Comparison of ENCODE assay signal across 9 cellular contexts in the genomic region with DNA sequence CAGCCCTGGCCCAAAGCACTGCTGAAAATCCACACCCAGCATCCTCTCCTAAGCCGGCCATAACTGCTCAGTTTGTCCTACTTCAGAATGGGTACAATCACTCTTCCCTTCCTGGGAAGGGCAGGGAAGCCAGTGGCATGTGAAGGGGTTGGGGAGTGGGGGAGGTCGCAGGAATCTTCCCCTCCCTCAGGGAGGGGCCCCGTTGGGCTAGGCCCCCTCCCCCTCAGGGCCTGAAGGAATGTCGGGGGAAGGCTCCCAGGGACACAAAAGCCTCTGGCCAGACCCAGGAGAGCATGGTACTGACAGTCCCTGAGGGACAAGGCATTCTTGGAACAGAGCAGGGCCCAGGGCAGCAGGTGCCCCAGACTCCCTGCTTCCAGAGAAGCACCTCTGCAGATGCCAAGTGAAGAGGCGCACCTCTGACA. TPM values are rescaled to one million over a fixed set of nuclear protein-coding genes. Genes with fewer than 3 reads are reported as not detected.
DNase-seq lines count a peak whose midpoint lies in the region; ATAC-seq, FAIRE-seq and TF ChIP-seq lines count a peak whose summit lies in the region.
"Had no signal": no experiment of that assay in that cellular context is flagged by ENCODE, and none has a peak within 500 bp of the region (broad histone marks: within the 10 kb centered on the region; RNA-seq: fewer than 3 reads in every experiment).

No MANE protein-coding gene starts in this region.

- H3K36me3 ChIP-seq in gastrocnemius medialis = peaks cover 0 to 40% of the 10 kb centered on the region in 2 donors

- H3K4me3 ChIP-seq in gastrocnemius medialis = peak overlapping the region; percentile 86 to 95 (median 94)

- POLR2A ChIA-PET in GM10248 (lab: Yijun Ruan, JAX) = interaction anchor here (0.6 to 2.0 kb wide), 2 partner anchors 8 to 75 kb away, joined by 6 to 13 read pairs; partner anchors contain the start of gene CDC20

- no peak for FAIRE-seq in GM12892 (lab: Jason Lieb, UNC)

- TF ChIP-seq CTCF in foreskin keratinocyte (conservative IDR thresholded peaks at IDR 0.05) (no peak), gastrocnemius medialis (IDR thresholded peaks at IDR 0.05 in 4 of 5, conservative IDR thresholded peaks at IDR 0.05 in 1 of 5) (no peak), GM10248 (IDR thresholded peaks at IDR 0.05; ENCODE audit: control extremely low read depth, extremely low read depth, low read depth, missing control alignments) (no peak)

- peaks cover 12% of the 10 kb centered on the region for H3K4me1 ChIP-seq in foreskin keratinocyte
- peaks cover 17 to 24% of the 10 kb centered on the region in 2 donors for H3K4me1 ChIP-seq in gastrocnemius medialis

- DNase-seq in GM12892 (ENCODE audit: insufficient read length) (no peak), T-helper 17 cell (no peak), foreskin keratinocyte (peak in 1 of 2 donors; percentile 59), gastrocnemius medialis (no peak), SKM-1 (lab: John Stamatoyannopoulos, UW; ENCODE audit: unreplicated experiment) (no peak), GM10248 (ENCODE audit: extremely low spot score) (no peak)

- CTCF ChIA-PET in GM10248 (lab: Yijun Ruan, JAX) = interaction anchor here (2.7 kb wide), 1 partner anchor 9 kb away, joined by 11 read pairs; the partner anchor contains the start of gene CDC20

- intact Hi-C loops in gastrocnemius medialis (cut with DNase I; ENCODE audit: low total_unique reads) = loop anchor here (5.0 kb wide), 2 partner anchors 86 to 194 kb away; partner anchors contain the start of genes CFAP57, EBNA1BP2 and HYI

- H3K27me3 ChIP-seq in foreskin keratinocyte (no peaks in the 10 kb centered on the region), gastrocnemius medialis (no peaks in the 10 kb centered on the region)

- peaks cover 41% of the 10 kb centered on the region for H3K4me1 Mint-ChIP-seq in T-helper 17 cell

- ATAC-seq in T-helper 17 cell (no peak), foreskin keratinocyte (peak; percentile 5), gastrocnemius medialis (no peak), HG03378 (IDR thresholded peaks at IDR 0.05; ENCODE audit: unreplicated experiment) (no peak), HG02870 (IDR thresholded peaks at IDR 0.05; ENCODE audit: unreplicated experiment) (no peak)

- H3K4me3 Mint-ChIP-seq in T-helper 17 cell = peak overlapping the region; percentile 98

- in situ Hi-C loops in gastrocnemius medialis (cut with MboI; ENCODE audit: low sequenced_read_pairs in 4 of 4) = no loop called here

- no peaks in the 10 kb centered on the region for H3K27me3 Mint-ChIP-seq in T-helper 17 cell

- H3K27ac ChIP-seq in foreskin keratinocyte (no peak overlapping the region), gastrocnemius medialis (peak overlapping the region; percentile 89 to 97 (median 94))

- peak overlapping the region; percentile 90 for H3K27ac Mint-ChIP-seq in T-helper 17 cell

- TF ChIP-seq POLR2A in GM12892 (IDR thresholded peaks at IDR 0.05; ENCODE audit: low read depth, low read length) = 0 out of 2 replicates have a peak, but pooled peaks have one; percentile 15
- TF ChIP-seq POLR2A in gastrocnemius medialis (IDR thresholded peaks at IDR 0.05) = no peak

- H3K9me3 ChIP-seq in T-helper 17 cell (ENCODE audit: control insufficient read depth, low read length, poor library complexity, severe bottlenecking) (no peaks in the 10 kb centered on the region), gastrocnemius medialis (no peaks in the 10 kb centered on the region)

- H3K36me3 Mint-ChIP-seq in T-helper 17 cell (ENCODE audit: low read depth) = peaks cover 10% of the 10 kb centered on the region

RNA-seq across cellular contexts. Expression of gene ELOVL1, which starts 1.2 kb away (rescaled TPM):
- polyA plus RNA-seq in GM12892 (2012; ENCODE audit: missing spikeins) = 43.9 TPM
- 10 to 100 TPM; 32.3 to 36.9 TPM for total RNA-seq in T-helper 17 cell
- total RNA-seq in foreskin keratinocyte = 137 and 140 TPM in 2 replicates
- polyA plus RNA-seq in foreskin keratinocyte = 190 and 207 TPM in 2 replicates
- total RNA-seq in gastrocnemius medialis = 10 to 100 TPM; 19.6 to 26.7 (median 21.4) TPM

RNA-seq across cellular contexts. Expression of gene CDC20, which starts 7.8 kb away (rescaled TPM):
- polyA plus RNA-seq in GM12892 (2012; ENCODE audit: missing spikeins) = 42.4 TPM
- total RNA-seq in T-helper 17 cell (under 1 TPM; 0.65 to 0.97 TPM), foreskin keratinocyte (192 and 269 TPM in 2 replicates), gastrocnemius medialis (1 to 10 TPM in 1 of 4 donors, under 1 TPM in 3; 0.46 to 2.4 (median 0.76) TPM)
- 230 and 312 TPM in 2 replicates for polyA plus RNA-seq in foreskin keratinocyte

RNA-seq across cellular contexts. Expression of gene MED8, which starts 23.0 kb away (rescaled TPM):
- polyA plus RNA-seq in GM12892 (2012; ENCODE audit: missing spikeins) = 26.0 TPM
- 10 to 100 TPM; 13.7 to 16.4 TPM for total RNA-seq in T-helper 17 cell
- 36.7 and 47.2 TPM in 2 replicates for total RNA-seq in foreskin keratinocyte
- polyA plus RNA-seq in foreskin keratinocyte = 40.0 and 52.2 TPM in 2 replicates
- 10 to 100 TPM; 14.9 to 30.8 (median 23.8) TPM for total RNA-seq in gastrocnemius medialis

RNA-seq across cellular contexts. Expression of gene SZT2, which starts 23.1 kb away (rescaled TPM):
- 16.1 TPM for polyA plus RNA-seq in GM12892 (2012; ENCODE audit: missing spikeins)
- 10 to 100 TPM; 87.0 to 92.1 TPM for total RNA-seq in T-helper 17 cell
- 14.2 and 16.9 TPM in 2 replicates for total RNA-seq in foreskin keratinocyte
- polyA plus RNA-seq in foreskin keratinocyte = 5.0 and 6.2 TPM in 2 replicates
- total RNA-seq in gastrocnemius medialis = 10 to 100 TPM; 15.9 to 20.9 (median 17.9) TPM

RNA-seq across cellular contexts. Expression of gene MPL, which starts 29.0 kb away (rescaled TPM):
- polyA plus RNA-seq in GM12892 (2012; ENCODE audit: missing spikeins) = not detected
- total RNA-seq in T-helper 17 cell (10 to 100 TPM in 1 of 2 donors, under 1 TPM in 1; 0.94 to 16.6 TPM), foreskin keratinocyte (not detected in 2 replicates), gastrocnemius medialis (not detected)
- polyA plus RNA-seq in foreskin keratinocyte = not detected in 2 replicates
- total RNA-seq: M059J had no signal

Comparison
In these comparisons a context has a peak if more than half of its experiments do, and no peak if none do; other contexts are left out.
1. RNA of gene CDC20, which starts 7.8 kb away (total RNA-seq): 192 to 269 TPM in foreskin keratinocyte; 0.65 to 0.97 TPM in T-helper 17 cell and 0.46 to 2.4 TPM in gastrocnemius medialis; every median in the first group is over 10 times any median in the second.